Comparison of ENCODE assay signal across 18 cellular contexts in the genomic region with DNA sequence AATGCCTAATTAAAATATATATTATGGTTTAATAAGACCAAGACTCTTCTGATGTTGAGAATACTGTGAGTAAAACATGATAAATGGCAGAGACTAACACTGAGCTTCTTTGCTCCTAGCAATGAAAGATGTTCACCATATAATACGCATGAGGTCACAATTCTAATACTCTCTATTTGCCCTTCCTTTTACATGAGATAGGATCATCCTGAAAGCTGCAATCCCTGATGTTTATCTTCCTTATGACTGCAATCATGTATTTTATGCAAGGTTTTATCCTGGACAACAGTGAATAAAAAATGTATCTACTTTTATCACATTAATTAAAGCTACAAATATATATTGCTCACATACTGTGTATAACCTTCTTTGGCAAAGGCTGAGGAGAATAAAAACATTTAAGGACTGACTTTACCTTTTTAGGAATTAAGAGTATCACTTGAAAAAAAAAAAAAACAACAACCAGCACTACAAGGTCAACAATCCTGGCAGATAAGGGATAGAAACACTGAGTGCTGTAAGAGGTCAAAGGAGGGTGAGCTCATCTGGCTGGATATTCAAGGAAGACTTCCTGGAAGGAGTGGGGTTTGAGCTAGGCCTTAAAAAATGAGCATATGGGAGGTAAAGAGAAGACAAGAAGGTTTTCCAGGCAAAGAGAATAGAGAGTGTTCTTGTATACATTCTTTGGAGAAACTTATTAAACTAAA.
A peak's percentile ranks its signal among the peaks of the same experiment; 100 is the strongest.
DNase-seq lines count a peak whose midpoint lies in the region; ATAC-seq, FAIRE-seq and TF ChIP-seq lines count a peak whose summit lies in the region.
"Had no signal": no experiment of that assay in that cellular context is flagged by ENCODE, and none has a peak within 500 bp of the region (broad histone marks: within the 10 kb centered on the region; RNA-seq: fewer than 3 reads in every experiment).

No MANE protein-coding gene starts in this region.

- no peaks in the 10 kb centered on the region for H3K27me3 Mint-ChIP-seq in activated CD8-positive, alpha-beta T cell treated with anti-CD3 and anti-CD28 coated beads, Interleukin-2, amount 10 ng/mL, durations not matched to agents 7 days and 5 days (ENCODE audit: low read depth)
- H3K27me3 Mint-ChIP-seq: progenitor cell of endocrine pancreas had no signal

- FAIRE-seq in RCC 7860 (lab: Jason Lieb, UNC), result peak; percentile 26

- no peak overlapping the region for H3K4me3 ChIP-seq in esophagus muscularis mucosa
- H3K4me3 ChIP-seq in mucosa of descending colon, result no peak overlapping the region
- no peak overlapping the region for H3K4me3 ChIP-seq in dorsolateral prefrontal cortex
- H3K4me3 ChIP-seq: coronary artery, heart right ventricle had no signal

- H3K4me1 Mint-ChIP-seq in activated CD8-positive, alpha-beta T cell treated with anti-CD3 and anti-CD28 coated beads, Interleukin-2, amount 10 ng/mL, durations not matched to agents 7 days and 5 days (ENCODE audit: low read depth), result peaks cover 5% of the 10 kb centered on the region

- DNase-seq in EL (peak; percentile 17), RCC 7860 (ENCODE audit: low spot score) (peak; percentile 39), esophagus muscularis mucosa (ENCODE audit: extremely low spot score) (no peak), mucosa of descending colon (peak in 1 of 3 donors; percentile 38), dorsolateral prefrontal cortex (no peak), SK-N-DZ (ENCODE audit: low spot score) (no peak)
- no peak for DNase-seq in activated CD8-positive, alpha-beta T cell treated with anti-CD3 and anti-CD28 coated beads, Interleukin-2, amount 10 ng/mL, durations not matched to agents 7 days and 5 days
- DNase-seq: activated effector memory CD4-positive, alpha-beta T cell treated with anti-CD3 and anti-CD28 coated beads, Interleukin-2, amount 50 U/mL, for 16 hours; anterior cingulate cortex; heart right ventricle; MM.1S; naive thymus-derived CD8-positive, alpha-beta T cell; NCI-H2081; SW 1271 had no signal

- ATAC-seq in mucosa of descending colon (peak; percentile 89), HG03108 (IDR thresholded peaks at IDR 0.05; ENCODE audit: unreplicated experiment) (no peak)
- ATAC-seq in activated CD8-positive, alpha-beta T cell treated with anti-CD3 and anti-CD28 coated beads, Interleukin-2, amount 10 ng/mL, durations not matched to agents 7 days and 5 days, result no peak
- ATAC-seq: heart right ventricle; naive thymus-derived CD8-positive, alpha-beta T cell had no signal

- TF ChIP-seq EP300 in esophagus muscularis mucosa (IDR thresholded peaks at IDR 0.05), result no peak

- no peaks in the 10 kb centered on the region for H3K27me3 ChIP-seq in esophagus muscularis mucosa
- H3K27me3 ChIP-seq in dorsolateral prefrontal cortex, result peaks cover 0 to 6% (median 0%) of the 10 kb centered on the region in 45 donors
- H3K27me3 ChIP-seq: heart right ventricle had no signal

- POLR2A ChIA-PET in activated CD8-positive, alpha-beta T cell treated with anti-CD3 and anti-CD28 coated beads, Interleukin-2, amount 10 ng/mL, durations not matched to agents 7 days and 5 days (lab: Charles Lee), result no interaction called here

- CTCF ChIA-PET in activated CD8-positive, alpha-beta T cell treated with anti-CD3 and anti-CD28 coated beads, Interleukin-2, amount 10 ng/mL, durations not matched to agents 7 days and 5 days (lab: Charles Lee), result interaction anchor here (1.0 to 1.7 kb wide), 2 partner anchors 12 to 78 kb away, joined by 4 to 7 read pairs; no protein-coding TSS in a partner anchor

- H3K9me3 ChIP-seq in esophagus muscularis mucosa, result no peaks in the 10 kb centered on the region
- no peaks in the 10 kb centered on the region for H3K9me3 ChIP-seq in mucosa of descending colon
- H3K9me3 ChIP-seq: heart right ventricle had no signal

- H3K36me3 ChIP-seq in esophagus muscularis mucosa (no peaks in the 10 kb centered on the region), mucosa of descending colon (ENCODE audit: low read depth) (no peaks in the 10 kb centered on the region)
- H3K36me3 ChIP-seq: heart right ventricle had no signal

- H3K27ac ChIP-seq in esophagus muscularis mucosa (replicated peaks in 1 of 4) (peak overlapping the region in 3 of 4 donors; percentile 7 to 48 (median 21)), dorsolateral prefrontal cortex (no peak overlapping the region)
- H3K27ac ChIP-seq: coronary artery, heart right ventricle, VCaP had no signal

- H3K27ac Mint-ChIP-seq in activated CD8-positive, alpha-beta T cell treated with anti-CD3 and anti-CD28 coated beads, Interleukin-2, amount 10 ng/mL, durations not matched to agents 7 days and 5 days, result no peak overlapping the region
- H3K27ac Mint-ChIP-seq: naive thymus-derived CD8-positive, alpha-beta T cell; progenitor cell of endocrine pancreas had no signal

- TF ChIP-seq POLR2A in esophagus muscularis mucosa (IDR thresholded peaks at IDR 0.05; ENCODE audit: low read depth), result no peak

- peaks cover 0 to 40% (median 23%) of the 10 kb centered on the region in 4 donors for H3K4me1 ChIP-seq in esophagus muscularis mucosa
- peaks cover 31% of the 10 kb centered on the region for H3K4me1 ChIP-seq in mucosa of descending colon (ENCODE audit: low read depth)

- intact Hi-C loops in esophagus muscularis mucosa (cut with DNase I) (no loop called here), mucosa of descending colon (cut with DNase I, micrococcal nuclease) (no loop called here), dorsolateral prefrontal cortex (cut with DNase I) (no loop called here)

- WGBS in esophagus muscularis mucosa, result 86% methylated on average over 1 of the region's 1 CpG

- H3K4me3 Mint-ChIP-seq in activated CD8-positive, alpha-beta T cell treated with anti-CD3 and anti-CD28 coated beads, Interleukin-2, amount 10 ng/mL, durations not matched to agents 7 days and 5 days, result no peak overlapping the region
- H3K4me3 Mint-ChIP-seq: naive thymus-derived CD8-positive, alpha-beta T cell had no signal

- no peaks in the 10 kb centered on the region for H3K36me3 Mint-ChIP-seq in activated CD8-positive, alpha-beta T cell treated with anti-CD3 and anti-CD28 coated beads, Interleukin-2, amount 10 ng/mL, durations not matched to agents 7 days and 5 days (ENCODE audit: low read depth)
- H3K36me3 Mint-ChIP-seq: naive thymus-derived CD8-positive, alpha-beta T cell had no signal

- TF ChIP-seq CTCF in esophagus muscularis mucosa (IDR thresholded peaks at IDR 0.05) (no peak), mucosa of descending colon (IDR thresholded peaks at IDR 0.05) (no peak), dorsolateral prefrontal cortex (IDR thresholded peaks at IDR 0.05 in 54 of 56, conservative IDR thresholded peaks at IDR 0.05 in 2 of 56; ENCODE audit: low read depth in 1 of 56, partially characterized antibody in 56 of 56) (no peak)

- H3K9me3 Mint-ChIP-seq in activated CD8-positive, alpha-beta T cell treated with anti-CD3 and anti-CD28 coated beads, Interleukin-2, amount 10 ng/mL, durations not matched to agents 7 days and 5 days (ENCODE audit: insufficient read depth), result no peaks in the 10 kb centered on the region
- H3K9me3 Mint-ChIP-seq: naive thymus-derived CD8-positive, alpha-beta T cell had no signal

Comparison
In these comparisons a context has a peak if more than half of its experiments do, and no peak if none do; other contexts are left out.
1. DNase-seq: peak in EL (single experiment) and RCC 7860 (single experiment); none in esophagus muscularis mucosa (single experiment), activated CD8-positive, alpha-beta T cell treated with anti-CD3 and anti-CD28 coated beads, Interleukin-2, amount 10 ng/mL, durations not matched to agents 7 days and 5 days (single experiment), dorsolateral prefrontal cortex (0 of 10) and SK-N-DZ (single experiment).
2. H3K27ac ChIP-seq: peak in esophagus muscularis mucosa (3 of 4); none in dorsolateral prefrontal cortex (0 of 59).